ENCODE assay signal across 20 cellular contexts in the genomic region with DNA sequence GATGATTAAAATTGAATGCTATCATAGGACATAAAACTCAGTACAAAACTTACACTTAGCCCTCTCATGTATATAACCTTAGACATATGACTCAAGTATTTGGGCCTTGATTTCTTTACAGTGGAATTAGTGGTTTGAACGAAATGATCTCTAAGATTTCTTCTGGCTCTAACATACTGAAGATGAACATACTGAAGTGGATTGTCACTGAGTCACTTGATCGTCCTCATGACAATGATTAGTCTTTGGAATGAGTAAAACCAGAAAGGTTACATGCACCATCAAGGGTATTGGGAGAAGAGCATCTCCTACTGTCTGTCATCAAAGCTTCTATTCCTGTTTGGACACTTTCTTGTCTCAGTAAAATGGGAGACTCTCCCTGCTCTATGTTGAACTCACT. TPM values are rescaled to one million over a fixed set of nuclear protein-coding genes. Genes with fewer than 3 reads are reported as not detected.
DNase-seq lines count a peak whose midpoint lies in the region; ATAC-seq and TF ChIP-seq lines count a peak whose summit lies in the region.
"Had no signal": no experiment of that assay in that cellular context is flagged by ENCODE, and none has a peak within 500 bp of the region (broad histone marks: within the 10 kb centered on the region; RNA-seq: fewer than 3 reads in every experiment).

No MANE protein-coding gene starts in this region.

- in situ Hi-C loops in transverse colon (cut with MboI; ENCODE audit: low pct_ligation_motif_present in 1 of 4, low pct_unique_long_range_greater_than_20kb in 1 of 4, low sequenced_read_pairs in 3 of 4), result no loop called here

- H3K4me1 Mint-ChIP-seq in brain, result peaks cover 47% of the 10 kb centered on the region
- H3K4me1 Mint-ChIP-seq in effector memory CD8-positive, alpha-beta T cell (ENCODE audit: low read depth in 2 of 2), result no peaks in the 10 kb centered on the region
- H3K4me1 Mint-ChIP-seq: IgD-negative memory B cell had no signal

- no peak overlapping the region for H3K27ac ChIP-seq in HEK293 (ENCODE audit: extremely low read depth, low read depth, low read length)
- peak overlapping the region; percentile 8 for H3K27ac ChIP-seq in muscle layer of colon (ENCODE audit: low read depth, low read length)
- H3K27ac ChIP-seq in transverse colon, result peak overlapping the region; percentile 60 to 78 (median 76)
- H3K27ac ChIP-seq: C4-2B had no signal

- H3K9me3 ChIP-seq in HEK293 (ENCODE audit: control insufficient read depth, insufficient read depth, low read depth, low read length), result no peaks in the 10 kb centered on the region
- H3K9me3 ChIP-seq in muscle layer of colon (ENCODE audit: low read length), result no peaks in the 10 kb centered on the region
- H3K9me3 ChIP-seq in transverse colon, result no peaks in the 10 kb centered on the region
- H3K9me3 ChIP-seq: Peyer's patch had no signal

- intact Hi-C loops in transverse colon (cut with DNase I; ENCODE audit: low total_unique reads), result no loop called here

- no peak for ATAC-seq in effector memory CD8-positive, alpha-beta T cell (replicated peaks)
- ATAC-seq: GM12878 had no signal

- H3K4me3 Mint-ChIP-seq in brain, result no peak overlapping the region
- no peak overlapping the region for H3K4me3 Mint-ChIP-seq in effector memory CD8-positive, alpha-beta T cell
- H3K4me3 Mint-ChIP-seq: H9, IgD-negative memory B cell had no signal

- WGBS in transverse colon (ENCODE audit: low coverage in 1 of 2), 2 donors, result 75 to 87% methylated on average over 1 to 2 of the region's 2 CpGs

- CTCF ChIA-PET in HEK293 (lab: Yijun Ruan, JAX), result interaction anchor here (0.7 to 1.3 kb wide), 2 partner anchors 40 to 63 kb away, joined by 3 to 4 read pairs; no protein-coding TSS in a partner anchor

- H3K9ac ChIP-seq in muscle layer of colon (ENCODE audit: low read length), result no peak overlapping the region

- POLR2A ChIA-PET in HEK293 (lab: Yijun Ruan, JAX), result interaction anchor here (0.6 kb wide), 1 partner anchor 12 kb away, joined by 5 read pairs; no protein-coding TSS in a partner anchor

- H3K27ac Mint-ChIP-seq in brain, result peak overlapping the region in 3 of 5 experiments; percentile 62 to 98 (median 91)
- H3K27ac Mint-ChIP-seq in effector memory CD8-positive, alpha-beta T cell, result no peak overlapping the region
- H3K27ac Mint-ChIP-seq: H9 had no signal

- peaks cover 6% of the 10 kb centered on the region for H3K36me3 Mint-ChIP-seq in brain
- no peaks in the 10 kb centered on the region for H3K36me3 Mint-ChIP-seq in effector memory CD8-positive, alpha-beta T cell (ENCODE audit: insufficient read depth)

- no peaks in the 10 kb centered on the region for H3K9me3 Mint-ChIP-seq in brain
- peaks cover 0 to 4% of the 10 kb centered on the region in 2 donors for H3K9me3 Mint-ChIP-seq in effector memory CD8-positive, alpha-beta T cell
- H3K9me3 Mint-ChIP-seq: H9 had no signal

- no peaks in the 10 kb centered on the region for H3K27me3 Mint-ChIP-seq in brain
- peaks cover 0 to 5% of the 10 kb centered on the region in 2 donors for H3K27me3 Mint-ChIP-seq in effector memory CD8-positive, alpha-beta T cell
- H3K27me3 Mint-ChIP-seq: IgD-negative memory B cell had no signal

- H3K36me3 ChIP-seq in HEK293 (ENCODE audit: control insufficient read depth in 2 of 2, insufficient read depth in 1 of 2, low read length in 2 of 2), result 0 out of 3 replicates have a peak, but pooled peaks cover 0 to 5% of the 10 kb centered on the region in 2 experiments
- H3K36me3 ChIP-seq in muscle layer of colon (ENCODE audit: insufficient read depth, low read length), result no peaks in the 10 kb centered on the region
- no peaks in the 10 kb centered on the region for H3K36me3 ChIP-seq in transverse colon
- H3K36me3 ChIP-seq: Peyer's patch had no signal

- TF ChIP-seq CTCF in HEK293 (tag by site-specific recombination; IDR thresholded peaks at IDR 0.05) (no peak), brain (conservative IDR thresholded peaks at IDR 0.05) (no peak), transverse colon (IDR thresholded peaks at IDR 0.05) (no peak)

- DNase-seq in transverse colon (no peak), NCI-H2196 treated with DMSO at 0.1 percent for 48 hours (lab: John Stamatoyannopoulos, UW; ENCODE audit: unreplicated experiment) (no peak), NOMO-1 treated with dmso at 0.1 percent for 144 hours (lab: John Stamatoyannopoulos, UW; ENCODE audit: unreplicated experiment) (no peak)
- DNase-seq in effector memory CD8-positive, alpha-beta T cell, result no peak
- DNase-seq: ACHN, AML-193, DND-41, H9, Karpas-422, NCI-H1436, NCI-H1930, NCI-H345, NCI-H524 treated with DMSO at 0.1 percent for 48 hours, Peyer's patch had no signal

- TF ChIP-seq EP300 in transverse colon (IDR thresholded peaks at IDR 0.05; ENCODE audit: low read depth), result no peak

- H3K4me1 ChIP-seq in HEK293 (ENCODE audit: control insufficient read depth, insufficient read depth, low read length) (peaks cover 23% of the 10 kb centered on the region), muscle layer of colon (ENCODE audit: insufficient read depth, low read length) (peaks cover 30% of the 10 kb centered on the region), transverse colon (peaks cover 0 to 38% (median 23%) of the 10 kb centered on the region in 4 donors)
- H3K4me1 ChIP-seq: Peyer's patch had no signal

- no peak for TF ChIP-seq POLR2A in transverse colon (IDR thresholded peaks at IDR 0.05)

- H3K27me3 ChIP-seq in muscle layer of colon (ENCODE audit: control insufficient read depth in 1 of 2, insufficient read depth in 2 of 2, low read length in 2 of 2) (no peaks in the 10 kb centered on the region), transverse colon (no peaks in the 10 kb centered on the region)
- H3K27me3 ChIP-seq: Peyer's patch had no signal

- H3K4me3 ChIP-seq in HEK293 (ENCODE audit: low read depth, low read length) (no peak overlapping the region), muscle layer of colon (ENCODE audit: low read depth in 1 of 2, low read length in 2 of 2) (no peak overlapping the region), transverse colon (no peak overlapping the region)
- H3K4me3 ChIP-seq: GM12878, Peyer's patch had no signal

TF ChIP-seq in HEK293, 187 proteins besides CTCF, POLR2A, EP300 and RAD21:
- TF ChIP-seq PRDM1 (tag by site-specific recombination; IDR thresholded peaks at IDR 0.05) (0 out of 2 replicates have a peak, but pooled peaks have one; percentile 28), ZNF768 (tag by site-specific recombination; IDR thresholded peaks at IDR 0.05) (no peak)

RNA-seq across cellular contexts. Expression of a gene that starts 17.4 kb away (rescaled TPM):
- polyA plus RNA-seq in brain (ENCODE audit: insufficient read depth, low read depth, low replicate concordance), result 40.2 TPM
- total RNA-seq in transverse colon, result 10 to 100 TPM in 1 of 4 donors, 1 to 10 TPM in 3; 3.6 to 35.5 (median 5.6) TPM
- total RNA-seq: GM12878 had no signal
- polyA plus RNA-seq: IgD-negative memory B cell had no signal

Comparison
In these comparisons a context has a peak if more than half of its experiments do, and no peak if none do; other contexts are left out.
1. H3K27ac Mint-ChIP-seq: peak in brain (3 of 5); none in effector memory CD8-positive, alpha-beta T cell (0 of 2).